ENCODE assay signal across 16 cellular contexts in the genomic region with DNA sequence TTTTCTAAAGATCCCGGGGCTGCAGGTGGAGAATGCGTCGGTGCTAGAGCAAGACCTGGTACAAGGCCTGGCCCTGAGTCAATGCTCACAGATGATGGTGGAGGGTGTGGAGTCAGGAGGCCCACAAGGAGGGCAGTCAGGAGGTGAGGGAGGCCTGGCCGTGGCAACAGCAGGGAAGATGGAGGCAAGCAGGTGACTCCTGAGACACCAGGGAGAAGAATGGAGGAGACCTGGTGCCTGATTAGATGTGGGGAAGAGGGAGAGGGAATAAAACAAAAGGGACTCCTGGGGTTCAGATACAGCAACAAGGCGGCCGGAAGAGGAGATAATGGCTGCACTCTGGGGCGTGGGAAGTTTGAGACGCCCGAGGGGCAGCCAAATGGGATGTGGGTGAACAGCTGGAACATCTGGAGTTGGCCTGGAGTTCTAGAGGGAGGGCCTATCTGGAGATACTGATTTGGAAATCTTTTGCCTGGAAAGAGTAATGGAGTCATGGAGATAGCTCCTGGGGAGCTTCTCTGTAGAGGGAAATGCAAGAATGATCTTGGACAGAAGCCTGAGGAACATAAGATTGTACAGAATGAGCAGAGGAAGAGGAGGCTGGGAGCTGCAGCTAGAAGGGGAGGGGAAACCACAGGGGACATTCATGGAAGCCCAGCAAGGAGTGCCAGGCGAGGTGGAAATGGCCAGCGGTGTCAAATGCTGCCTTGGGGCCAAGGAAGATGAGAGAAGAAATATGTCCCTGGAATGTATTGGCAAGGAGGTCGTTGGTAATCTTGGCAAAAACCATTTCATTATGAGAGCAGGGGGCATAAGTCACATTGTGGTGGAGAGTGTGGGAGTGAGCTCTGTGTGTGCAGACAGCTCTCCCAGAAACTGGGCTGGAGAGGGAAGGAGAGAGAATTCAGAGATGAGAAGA.
DNase-seq lines count a peak whose midpoint lies in the region; ATAC-seq and TF ChIP-seq lines count a peak whose summit lies in the region.
"Had no signal": no experiment of that assay in that cellular context is flagged by ENCODE, and none has a peak within 500 bp of the region (broad histone marks: within the 10 kb centered on the region; RNA-seq: fewer than 3 reads in every experiment).

No MANE protein-coding gene starts in this region.

- TF ChIP-seq CTCF in HEK293 (tag by site-specific recombination; IDR thresholded peaks at IDR 0.05), result no peak
- TF ChIP-seq CTCF in mammary epithelial cell (conservative IDR thresholded peaks at IDR 0.05 in 1 of 2, IDR thresholded peaks at IDR 0.05 in 1 of 2; ENCODE audit: extremely low read depth in 1 of 2, insufficient read depth in 1 of 2, low read depth in 1 of 2, low read length in 2 of 2), result no peak

- no peak for DNase-seq in mammary epithelial cell
- peak; percentile 64 to 78 (median 75) for DNase-seq in right cardiac atrium
- no peak for DNase-seq in activated gamma-delta T cell (lab: John Stamatoyannopoulos, UW)
- no peak for DNase-seq in GM19238 (ENCODE audit: insufficient read length, low spot score)
- DNase-seq in activated gamma-delta T cell treated with Interleukin-2 at 50 U/mL for 16 hours, result no peak
- DNase-seq in DMS 273 treated with DMSO at 0.1 percent for 48 hours (lab: John Stamatoyannopoulos, UW), result no peak
- DNase-seq: activated CD4-positive, alpha-beta T cell treated with anti-CD3 and anti-CD28 coated beads, Interleukin-2, amount 50 U/mL, for 4 hours; CD8-positive, alpha-beta T cell; central memory CD4-positive, alpha-beta T cell; NCI-H146; NCI-H69; Peyer's patch; stimulated activated naive CD8-positive, alpha-beta T cell treated with anti-CD3 and anti-CD28 coated beads, Interleukin-15, Interleukin-2, amounts not matched to agents 100 U/mL and 50 U/mL, for 24 hours had no signal

- intact Hi-C loops in mammary epithelial cell (cut with micrococcal nuclease) (no loop called here), right cardiac atrium (cut with DNase I) (no loop called here)

- no peak overlapping the region for H3K4me2 ChIP-seq in mammary epithelial cell (ENCODE audit: insufficient read depth, low read depth, low read length)

- ATAC-seq in right cardiac atrium, result peak; percentile 69
- ATAC-seq: CD8-positive, alpha-beta T cell; mucosa of descending colon; stimulated activated naive CD8-positive, alpha-beta T cell treated with anti-CD3 and anti-CD28 coated beads, Interleukin-15, Interleukin-2, amounts not matched to agents 100 U/mL and 50 U/mL, for 24 hours had no signal

- H3K4me1 ChIP-seq in HEK293 (ENCODE audit: control insufficient read depth, insufficient read depth, low read length), result no peaks in the 10 kb centered on the region
- no peaks in the 10 kb centered on the region for H3K4me1 ChIP-seq in mammary epithelial cell (ENCODE audit: insufficient read depth, low read length)
- peaks cover 7% of the 10 kb centered on the region for H3K4me1 ChIP-seq in right cardiac atrium (ENCODE audit: control insufficient read depth, insufficient read depth, low read length)
- H3K4me1 ChIP-seq in subcutaneous abdominal adipose tissue (ENCODE audit: control insufficient read depth in 5 of 5, insufficient read depth in 5 of 5, low read length in 5 of 5), result peaks cover 5 to 45% (median 35%) of the 10 kb centered on the region in 5 donors
- H3K4me1 ChIP-seq: Peyer's patch had no signal

- H3K36me3 ChIP-seq in HEK293 (ENCODE audit: control insufficient read depth in 2 of 2, insufficient read depth in 1 of 2, low read length in 2 of 2), result no peaks in the 10 kb centered on the region
- H3K36me3 ChIP-seq in mammary epithelial cell (ENCODE audit: insufficient read depth, low read length), result no peaks in the 10 kb centered on the region
- H3K36me3 ChIP-seq in subcutaneous abdominal adipose tissue (ENCODE audit: control insufficient read depth in 5 of 5, insufficient read depth in 5 of 5, low read length in 5 of 5), result no peaks in the 10 kb centered on the region
- H3K36me3 ChIP-seq: Peyer's patch had no signal

- H3K9me3 ChIP-seq in HEK293 (ENCODE audit: control insufficient read depth, insufficient read depth, low read depth, low read length) (peaks cover 2% of the 10 kb centered on the region; the same call in 1 of the 2 replicates), mammary epithelial cell (replicated peaks; ENCODE audit: insufficient read depth, low read length) (no peaks in the 10 kb centered on the region), right cardiac atrium (ENCODE audit: control insufficient read depth, low read length) (no peaks in the 10 kb centered on the region), subcutaneous abdominal adipose tissue (ENCODE audit: control insufficient read depth in 5 of 5, low read length in 5 of 5) (peaks cover 0 to 2% (median 0%) of the 10 kb centered on the region in 5 donors)
- H3K9me3 ChIP-seq: mucosa of descending colon, Peyer's patch had no signal

- no peak overlapping the region for H3K27ac ChIP-seq in HEK293 (ENCODE audit: extremely low read depth, low read depth, low read length)
- H3K27ac ChIP-seq in mammary epithelial cell (ENCODE audit: insufficient read depth, low read depth, low read length), result no peak overlapping the region
- peak overlapping the region; percentile 71 for H3K27ac ChIP-seq in right cardiac atrium (ENCODE audit: low read length)
- H3K27ac ChIP-seq in subcutaneous abdominal adipose tissue (ENCODE audit: low read depth, low read length), result peak overlapping the region; percentile 41
- H3K27ac ChIP-seq: Peyer's patch had no signal

- 51% methylated on average over 11 of the region's 12 CpGs for WGBS in mammary epithelial cell (ENCODE audit: low coverage, missing lambda C conversion rate)
- 51% methylated on average over 12 of the region's 12 CpGs for WGBS in right cardiac atrium

- in situ Hi-C loops in mammary epithelial cell (cut with MboI; ENCODE audit: low sequenced_read_pairs in 2 of 2), result no loop called here

- H3K4me3 ChIP-seq in HEK293 (ENCODE audit: low read depth, low read length), result no peak overlapping the region
- H3K4me3 ChIP-seq in mammary epithelial cell (replicated peaks in 1 of 3; ENCODE audit: insufficient read depth in 1 of 3, low read depth in 2 of 3, low read length in 3 of 3), result no peak overlapping the region
- H3K4me3 ChIP-seq in right cardiac atrium (ENCODE audit: low read length), result no peak overlapping the region
- peak overlapping the region in 2 of 5 donors; percentile 10 to 19 for H3K4me3 ChIP-seq in subcutaneous abdominal adipose tissue (ENCODE audit: low read depth in 1 of 5, low read length in 5 of 5)
- H3K4me3 ChIP-seq: mucosa of descending colon, Peyer's patch had no signal

- H3K27me3 ChIP-seq in mammary epithelial cell (ENCODE audit: insufficient read depth, low read length) (no peaks in the 10 kb centered on the region), right cardiac atrium (ENCODE audit: control insufficient read depth, insufficient read depth) (no peaks in the 10 kb centered on the region), subcutaneous abdominal adipose tissue (ENCODE audit: control insufficient read depth in 5 of 5, insufficient read depth in 4 of 5, low read length in 5 of 5) (no peaks in the 10 kb centered on the region)
- H3K27me3 ChIP-seq: Peyer's patch had no signal

- CTCF ChIA-PET in HEK293 (lab: Yijun Ruan, JAX) (interaction anchor here (1.1 kb wide), 1 partner anchor 14 kb away, joined by 3 read pairs; no protein-coding TSS in a partner anchor), mammary epithelial cell (lab: Charles Lee; ENCODE audit: low non-redundant PET) (no interaction called here)

- H4K20me1 ChIP-seq in mammary epithelial cell (ENCODE audit: insufficient read depth, low read length), result no peaks in the 10 kb centered on the region

- no peaks in the 10 kb centered on the region for H3K79me2 ChIP-seq in mammary epithelial cell (ENCODE audit: insufficient read depth, low read length)

- no peak overlapping the region for H3K9ac ChIP-seq in mammary epithelial cell (ENCODE audit: insufficient read depth, low read length)
- H3K9ac ChIP-seq in subcutaneous abdominal adipose tissue (ENCODE audit: low read length in 5 of 5), result no peak overlapping the region

- BruUV-seq in mammary epithelial cell (replicated peaks; lab: Mats Ljungman, UMichigan), result no TSS peak

- peak overlapping the region; percentile 70 for H2AFZ ChIP-seq in mammary epithelial cell (ENCODE audit: low read depth, low read length)

- POLR2A ChIA-PET in HEK293 (lab: Yijun Ruan, JAX), result no interaction called here

- dilution Hi-C loops in mammary epithelial cell (cut with HindIII; ENCODE audit: low sequenced_read_pairs), result no loop called here

TF ChIP-seq in HEK293, 187 proteins besides CTCF, POLR2A, EP300 and RAD21 (continues in another document):
- TF ChIP-seq ZNF239 (tag by site-specific recombination; IDR thresholded peaks at IDR 0.05) (no peak), ZNF19 (tag by site-specific recombination; IDR thresholded peaks at IDR 0.05; ENCODE audit: low read depth) (no peak), ZNF768 (tag by site-specific recombination; IDR thresholded peaks at IDR 0.05) (no peak), ZFHX2 (tag by site-specific recombination; conservative IDR thresholded peaks at IDR 0.05) (0 out of 2 replicates have a peak, but pooled peaks have one; percentile 28)
- TF ChIP-seq, protein P1, sequence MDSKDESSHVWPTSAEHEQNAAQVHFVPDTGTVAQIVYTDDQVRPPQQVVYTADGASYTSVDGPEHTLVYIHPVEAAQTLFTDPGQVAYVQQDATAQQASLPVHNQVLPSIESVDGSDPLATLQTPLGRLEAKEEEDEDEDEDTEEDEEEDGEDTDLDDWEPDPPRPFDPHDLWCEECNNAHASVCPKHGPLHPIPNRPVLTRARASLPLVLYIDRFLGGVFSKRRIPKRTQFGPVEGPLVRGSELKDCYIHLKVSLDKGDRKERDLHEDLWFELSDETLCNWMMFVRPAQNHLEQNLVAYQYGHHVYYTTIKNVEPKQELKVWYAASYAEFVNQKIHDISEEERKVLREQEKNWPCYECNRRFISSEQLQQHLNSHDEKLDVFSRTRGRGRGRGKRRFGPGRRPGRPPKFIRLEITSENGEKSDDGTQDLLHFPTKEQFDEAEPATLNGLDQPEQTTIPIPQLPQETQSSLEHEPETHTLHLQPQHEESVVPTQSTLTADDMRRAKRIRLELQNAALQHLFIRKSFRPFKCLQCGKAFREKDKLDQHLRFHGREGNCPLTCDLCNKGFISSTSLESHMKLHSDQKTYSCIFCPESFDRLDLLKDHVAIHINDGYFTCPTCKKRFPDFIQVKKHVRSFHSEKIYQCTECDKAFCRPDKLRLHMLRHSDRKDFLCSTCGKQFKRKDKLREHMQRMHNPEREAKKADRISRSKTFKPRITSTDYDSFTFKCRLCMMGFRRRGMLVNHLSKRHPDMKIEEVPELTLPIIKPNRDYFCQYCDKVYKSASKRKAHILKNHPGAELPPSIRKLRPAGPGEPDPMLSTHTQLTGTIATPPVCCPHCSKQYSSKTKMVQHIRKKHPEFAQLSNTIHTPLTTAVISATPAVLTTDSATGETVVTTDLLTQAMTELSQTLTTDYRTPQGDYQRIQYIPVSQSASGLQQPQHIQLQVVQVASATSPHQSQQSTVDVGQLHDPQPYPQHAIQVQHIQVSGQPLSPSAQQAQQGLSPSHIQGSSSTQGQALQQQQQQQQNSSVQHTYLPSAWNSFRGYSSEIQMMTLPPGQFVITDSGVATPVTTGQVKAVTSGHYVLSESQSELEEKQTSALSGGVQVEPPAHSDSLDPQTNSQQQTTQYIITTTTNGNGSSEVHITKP (tag by site-specific recombination; IDR thresholded peaks at IDR 0.05), result peak; percentile 26; the same call in 1 of the 2 replicates

Comparison
In these comparisons a context has a peak if more than half of its experiments do, and no peak if none do; other contexts are left out.
1. H3K27ac ChIP-seq: peak in right cardiac atrium (single experiment) and subcutaneous abdominal adipose tissue (single experiment); none in HEK293 (single experiment) and mammary epithelial cell (single experiment).
2. DNase-seq: peak in right cardiac atrium (3 of 3); none in mammary epithelial cell (single experiment), activated gamma-delta T cell (single experiment), GM19238 (single experiment), activated gamma-delta T cell treated with Interleukin-2 at 50 U/mL for 16 hours (single experiment) and DMS 273 treated with DMSO at 0.1 percent for 48 hours (single experiment).